In the genomic region with DNA sequence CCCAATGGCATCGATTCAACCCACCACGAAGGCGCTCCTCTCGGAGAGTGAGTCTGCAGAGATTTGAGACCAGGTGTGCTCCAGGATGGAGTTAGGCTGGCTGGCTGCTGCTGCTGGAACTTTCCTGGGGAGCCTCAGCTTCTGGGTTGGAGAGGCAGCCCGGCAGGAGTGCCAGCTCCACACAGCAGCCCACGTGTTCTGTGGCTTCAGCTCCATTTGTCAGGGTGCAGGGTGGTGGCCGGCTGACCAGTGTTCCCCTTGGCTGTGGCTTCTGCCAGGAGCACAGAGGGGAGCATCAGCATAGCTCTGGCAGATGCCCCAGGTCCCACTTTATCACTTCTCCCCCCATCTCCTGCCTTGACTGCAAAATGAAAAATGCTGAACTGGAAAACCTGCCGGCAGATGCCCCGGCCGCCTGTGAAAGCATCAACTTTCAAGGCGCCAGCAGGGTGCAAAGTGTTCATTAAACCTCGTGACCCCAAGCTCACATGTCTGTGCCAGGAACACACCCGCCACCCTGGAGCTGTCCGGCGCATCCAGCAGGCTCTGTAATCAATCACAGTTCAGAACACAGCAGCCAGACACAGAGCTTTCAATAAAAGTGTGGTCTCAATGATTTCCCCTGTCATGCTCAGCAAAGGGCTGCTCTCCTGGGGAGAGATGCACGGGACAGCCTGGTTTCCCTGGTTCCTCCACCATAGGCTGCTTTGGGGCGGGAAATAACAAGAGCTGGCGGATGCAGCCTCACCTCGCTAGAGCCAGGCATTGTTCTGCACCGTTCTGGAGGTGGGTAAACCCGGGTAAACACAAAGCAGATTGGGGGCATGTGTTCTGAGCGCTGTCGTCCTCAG, we compare ENCODE assay signal across 13 cellular contexts. TPM values are rescaled to one million over a fixed set of nuclear protein-coding genes. Genes with fewer than 3 reads are reported as not detected.
A peak's percentile ranks its signal among the peaks of the same experiment; 100 is the strongest.
DNase-seq lines count a peak whose midpoint lies in the region; ATAC-seq, FAIRE-seq and TF ChIP-seq lines count a peak whose summit lies in the region.
"Had no signal": no experiment of that assay in that cellular context is flagged by ENCODE, and none has a peak within 500 bp of the region (broad histone marks: within the 10 kb centered on the region; RNA-seq: fewer than 3 reads in every experiment).

No MANE protein-coding gene starts in this region.

- POLR2A ChIA-PET in HCT116 (lab: Charles Lee): no interaction called here

- no TSS peak for BruUV-seq in HCT116 (replicated peaks; lab: Mats Ljungman, UMichigan)

- H3K4me2 ChIP-seq in HCT116 (ENCODE audit: low read length): no peak overlapping the region

- H3K9me3 ChIP-seq in BE2C: no peaks in the 10 kb centered on the region
- H3K9me3 ChIP-seq in HCT116 (ENCODE audit: control insufficient read depth in 1 of 2, insufficient read depth in 1 of 2, low read depth in 1 of 2, low read length in 2 of 2): 0 out of 4 replicates have a peak, but pooled peaks cover 0 to 5% of the 10 kb centered on the region in 2 experiments

- intact Hi-C loops in HCT116 (cut with micrococcal nuclease): no loop called here
- intact Hi-C loops in left colon (cut with DNase I, micrococcal nuclease): no loop called here

- CTCF ChIA-PET in HCT116 (lab: Charles Lee): interaction anchor here (0.8 kb wide), 1 partner anchor 11 kb away, joined by 3 read pairs; no protein-coding TSS in a partner anchor

- RAD21 ChIA-PET in HCT116 (lab: Charles Lee; ENCODE audit: low non-redundant PET in 1 of 2, low total read pairs in 2 of 2, uncharacterized antibody in 2 of 2, unreplicated experiment in 2 of 2): no interaction called here

- peak overlapping the region; percentile 33 for H3K4me3 ChIP-seq in BE2C (ENCODE audit: low read depth, low read length)
- H3K4me3 ChIP-seq in HCT116 (replicated peaks in 1 of 2; ENCODE audit: low read depth in 1 of 2, low read length in 2 of 2): no peak overlapping the region
- H3K4me3 ChIP-seq: cardiac muscle cell, lung, skin epidermis had no signal

- H3K9ac ChIP-seq in HCT116 (ENCODE audit: low read length): no peak overlapping the region

- no peak for FAIRE-seq in RCC 7860 (lab: Jason Lieb, UNC)

- H3K27me3 ChIP-seq in BE2C: no peaks in the 10 kb centered on the region
- H3K27me3 ChIP-seq in HCT116 (ENCODE audit: insufficient read depth, low read length): peaks cover 44% of the 10 kb centered on the region

- no peaks in the 10 kb centered on the region for H4K20me1 ChIP-seq in HCT116 (ENCODE audit: insufficient read depth)

- no peaks in the 10 kb centered on the region for H3K36me3 ChIP-seq in BE2C
- no peaks in the 10 kb centered on the region for H3K36me3 ChIP-seq in HCT116 (ENCODE audit: control insufficient read depth in 1 of 2, insufficient read depth in 2 of 2, low read length in 2 of 2)
- H3K36me3 ChIP-seq: cardiac muscle cell had no signal

- TF ChIP-seq POLR2A in HCT116 (IDR thresholded peaks at IDR 0.05; ENCODE audit: borderline replicate concordance, extremely low read depth, insufficient read depth, insufficient read length): no peak

- no peak overlapping the region for H2AFZ ChIP-seq in HCT116 (ENCODE audit: low read depth, low read length, poor library complexity, severe bottlenecking)

- TF ChIP-seq RAD21 in HCT116 (IDR thresholded peaks at IDR 0.05; ENCODE audit: low read depth): no peak

- ATAC-seq in HCT116 (peak; percentile 29), left colon (peak; percentile 55), HG03135 (IDR thresholded peaks at IDR 0.05; ENCODE audit: unreplicated experiment) (no peak)

- no peaks in the 10 kb centered on the region for H3K9me2 ChIP-seq in HCT116 (ENCODE audit: insufficient read depth)

- TF ChIP-seq CTCF in BE2C (IDR thresholded peaks at IDR 0.05; ENCODE audit: low read depth, low read length) (no peak), HCT116 (IDR thresholded peaks at IDR 0.05 in 2 of 3, conservative IDR thresholded peaks at IDR 0.05 in 1 of 3; ENCODE audit: borderline replicate concordance in 1 of 3, insufficient read depth in 1 of 3, low read depth in 2 of 3, low read length in 2 of 3) (no peak)

- DNase-seq in BE2C: no peak
- DNase-seq in HCT116 (ENCODE audit: low read depth, low spot score): no peak
- peak; percentile 95 for DNase-seq in NCI-H748 (lab: John Stamatoyannopoulos, UW; ENCODE audit: unreplicated experiment)
- no peak for DNase-seq in left colon
- DNase-seq in KG1 (lab: John Stamatoyannopoulos, UW): no peak
- DNase-seq in RCC 7860 (ENCODE audit: low spot score): no peak
- DNase-seq in stimulated activated naive CD4-positive, alpha-beta T cell treated with Interleukin-2 at 50 U/mL for 16 hours (lab: John Stamatoyannopoulos, UW): no peak
- DNase-seq: activated T-cell treated with anti-CD3 and anti-CD28 coated beads, Interleukin-2, amount 50 U/mL, for 1 hour; CD4-positive, CD25-positive, alpha-beta regulatory T cell had no signal

- H3K79me2 ChIP-seq in HCT116 (ENCODE audit: insufficient read depth, low read length): no peaks in the 10 kb centered on the region

- H3K27ac ChIP-seq in HCT116 (ENCODE audit: low read depth, low read length): no peak overlapping the region
- H3K27ac ChIP-seq: cardiac muscle cell had no signal

- H3K4me1 ChIP-seq in BE2C: peaks cover 13% of the 10 kb centered on the region
- no peaks in the 10 kb centered on the region for H3K4me1 ChIP-seq in HCT116 (ENCODE audit: control insufficient read depth in 1 of 2, insufficient read depth in 2 of 2, low read length in 2 of 2)

TF ChIP-seq in HCT116, 20 proteins besides CTCF, POLR2A, EP300 and RAD21 (continues in another document):
- TF ChIP-seq EZH2 (IDR thresholded peaks at IDR 0.05) (no peak), SIN3A (IDR thresholded peaks at IDR 0.05; ENCODE audit: low read depth) (no peak), FOSL1 (IDR thresholded peaks at IDR 0.05; ENCODE audit: low read depth) (no peak), ZBTB33 (IDR thresholded peaks at IDR 0.05; ENCODE audit: extremely low read depth, insufficient replicate concordance, low read length) (no peak), EGR1 (IDR thresholded peaks at IDR 0.05; ENCODE audit: low read depth) (no peak), ELF1 (IDR thresholded peaks at IDR 0.05; ENCODE audit: borderline replicate concordance, low read depth) (no peak), MAX (IDR thresholded peaks at IDR 0.05) (no peak), SRF (IDR thresholded peaks at IDR 0.05; ENCODE audit: low read depth) (no peak), EZH2phosphoT487 (IDR thresholded peaks at IDR 0.05; ENCODE audit: borderline replicate concordance) (no peak), ZFX (IDR thresholded peaks at IDR 0.05) (no peak), REST (IDR thresholded peaks at IDR 0.05; ENCODE audit: low read depth) (no peak), POLR2AphosphoS5 (IDR thresholded peaks at IDR 0.05; ENCODE audit: low read depth, low read length) (no peak), ZNF274 (IDR thresholded peaks at IDR 0.05; ENCODE audit: low read depth, low read length) (no peak), JUND (IDR thresholded peaks at IDR 0.05) (no peak), SP1 (IDR thresholded peaks at IDR 0.05; ENCODE audit: low read depth) (no peak), CBX3 (IDR thresholded peaks at IDR 0.05; ENCODE audit: low read depth) (no peak)

RNA-seq across cellular contexts. Expression of gene TRIP13, which starts 53.2 kb away (rescaled TPM):
- polyA plus RNA-seq in BE2C (2012; ENCODE audit: insufficient read depth, insufficient read length, low read depth): 8.8 TPM
- total RNA-seq in HCT116 (2021; ENCODE audit: unreplicated experiment): 45.0 TPM
- polyA plus RNA-seq in HCT116 (2012): 18.0 and 29.3 TPM in 2 replicates
- total RNA-seq in left colon: 1 to 10 TPM; 2.1 to 4.3 TPM

RNA-seq across cellular contexts. Expression of gene BRD9, which starts 53.3 kb away (rescaled TPM):
- 80.4 TPM for polyA plus RNA-seq in BE2C (2012; ENCODE audit: insufficient read depth, insufficient read length, low read depth)
- total RNA-seq in HCT116 (2021; ENCODE audit: unreplicated experiment) (54.6 TPM), left colon (10 to 100 TPM; 27.6 to 42.9 TPM)
- 33.0 and 35.4 TPM in 2 replicates for polyA plus RNA-seq in HCT116 (2012)
